ENCODE assay signal across 22 cellular contexts in the genomic region with DNA sequence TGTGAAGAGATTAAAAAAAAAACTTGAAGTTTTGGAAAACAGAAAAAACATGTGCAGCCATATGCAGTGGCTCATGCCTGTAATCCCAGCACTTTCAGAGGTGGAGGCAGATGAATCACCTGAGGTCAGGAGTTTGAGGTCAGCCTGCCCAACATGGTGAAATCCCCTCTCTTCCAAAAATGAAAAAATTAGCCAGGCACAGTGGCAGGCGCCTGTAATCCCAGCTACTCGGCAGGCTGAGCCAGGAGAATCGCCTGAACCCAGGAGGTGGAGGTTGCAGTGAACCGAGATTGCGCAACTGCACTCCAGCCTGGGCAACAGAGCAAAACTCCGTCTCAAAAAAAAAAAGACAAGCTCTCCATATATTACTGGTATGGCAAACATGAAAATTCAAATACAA. TPM values are rescaled to one million over a fixed set of nuclear protein-coding genes. Genes with fewer than 3 reads are reported as not detected.
DNase-seq lines count a peak whose midpoint lies in the region; ATAC-seq, FAIRE-seq and TF ChIP-seq lines count a peak whose summit lies in the region.
"Had no signal": no experiment of that assay in that cellular context is flagged by ENCODE, and none has a peak within 500 bp of the region (broad histone marks: within the 10 kb centered on the region; RNA-seq: fewer than 3 reads in every experiment).

No MANE protein-coding gene starts in this region.

- TF ChIP-seq EP300 in K562 (IDR thresholded peaks at IDR 0.05; ENCODE audit: low read length) = no peak

- H3K27ac ChIP-seq in K562 (ENCODE audit: extremely low read depth, low read depth, low read length) = no peak overlapping the region
- H3K27ac ChIP-seq in Peyer's patch = no peak overlapping the region
- H3K27ac ChIP-seq: suprapubic skin had no signal

- no peak overlapping the region for H2AFZ ChIP-seq in K562 (ENCODE audit: low read depth, low read length)

- H3K79me2 ChIP-seq in K562 (ENCODE audit: control insufficient read depth, insufficient read depth, low read length) = no peaks in the 10 kb centered on the region

- H3K36me3 Mint-ChIP-seq in activated CD8-positive, alpha-beta T cell treated with anti-CD3 and anti-CD28 coated beads for 36 hours (ENCODE audit: low read depth) = peaks cover 2% of the 10 kb centered on the region
- no peaks in the 10 kb centered on the region for H3K36me3 Mint-ChIP-seq in activated CD8-positive, alpha-beta T cell treated with anti-CD3 and anti-CD28 coated beads, Interleukin-2, amount 10 ng/mL, durations not matched to agents 7 days and 5 days (ENCODE audit: low read depth)

- H3K4me2 ChIP-seq in K562 (ENCODE audit: insufficient read depth, low read length) = no peak overlapping the region

- WGBS in K562 (ENCODE audit: insufficient coverage, low coverage, missing lambda C conversion rate) = 23% methylated on average over 6 of the region's 6 CpGs

- no peak for TF ChIP-seq POLR2A in K562 (conservative IDR thresholded peaks at IDR 0.05)
- no peak for TF ChIP-seq POLR2A in Peyer's patch (IDR thresholded peaks at IDR 0.05)

- H3K27me3 ChIP-seq in K562 (ENCODE audit: control insufficient read depth in 2 of 2, insufficient read depth in 2 of 2, low read length in 2 of 2) (no peaks in the 10 kb centered on the region), Peyer's patch (no peaks in the 10 kb centered on the region)
- H3K27me3 ChIP-seq: suprapubic skin had no signal

- DNase-seq in activated CD8-positive, alpha-beta T cell treated with anti-CD3 and anti-CD28 coated beads for 36 hours = peak; percentile 12
- no peak for DNase-seq in activated CD8-positive, alpha-beta T cell treated with anti-CD3 and anti-CD28 coated beads, Interleukin-2, amount 10 ng/mL, durations not matched to agents 7 days and 5 days
- DNase-seq in K562 (ENCODE audit: extremely low read depth in 1 of 4, low spot score in 3 of 4) = no peak
- peak; percentile 31 for DNase-seq in stimulated activated CD8-positive, alpha-beta memory T cell treated with anti-CD3 and anti-CD28 coated beads, Interleukin-4, amount 100 ng/mL, for 48 hours
- DNase-seq in Peyer's patch = no peak
- no peak for DNase-seq in effector CD8-positive, alpha-beta T cell (lab: John Stamatoyannopoulos, UW)
- DNase-seq: activated CD4-positive, alpha-beta T cell treated with anti-CD3 and anti-CD28 coated beads, Interleukin-2, amount 10 ng/mL, durations not matched to agents 24 days and 14 days; activated naive CD4-positive, alpha-beta T cell treated with anti-CD3 and anti-CD28 coated beads for 36 hours; activated T-cell treated with anti-CD3 and anti-CD28 coated beads for 4 hours; C1 segment of cervical spinal cord; cerebellar nuclear complex; effector memory CD4-positive, alpha-beta T cell; GDM1; head of caudate nucleus; NCI-H1436; NCI-H526 treated with DMSO at 0.1 percent for 48 hours had no signal

- peaks cover 2% of the 10 kb centered on the region for H3K4me1 Mint-ChIP-seq in activated CD8-positive, alpha-beta T cell treated with anti-CD3 and anti-CD28 coated beads for 36 hours (ENCODE audit: low read depth)
- H3K4me1 Mint-ChIP-seq in activated CD8-positive, alpha-beta T cell treated with anti-CD3 and anti-CD28 coated beads, Interleukin-2, amount 10 ng/mL, durations not matched to agents 7 days and 5 days (ENCODE audit: low read depth) = no peaks in the 10 kb centered on the region

- no peaks in the 10 kb centered on the region for H3K9me3 Mint-ChIP-seq in activated CD8-positive, alpha-beta T cell treated with anti-CD3 and anti-CD28 coated beads for 36 hours
- no peaks in the 10 kb centered on the region for H3K9me3 Mint-ChIP-seq in activated CD8-positive, alpha-beta T cell treated with anti-CD3 and anti-CD28 coated beads, Interleukin-2, amount 10 ng/mL, durations not matched to agents 7 days and 5 days (ENCODE audit: insufficient read depth)
- H3K9me3 Mint-ChIP-seq: activated CD4-positive, alpha-beta T cell treated with anti-CD3 and anti-CD28 coated beads, Interleukin-2, amount 10 ng/mL, durations not matched to agents 24 days and 14 days; activated naive CD4-positive, alpha-beta T cell treated with anti-CD3 and anti-CD28 coated beads for 36 hours had no signal

- no peak for TF ChIP-seq CTCF in activated CD8-positive, alpha-beta T cell treated with anti-CD3 and anti-CD28 coated beads for 36 hours (IDR thresholded peaks at IDR 0.05)
- no peak for TF ChIP-seq CTCF in K562 (IDR thresholded peaks at IDR 0.05 in 2 of 3, conservative IDR thresholded peaks at IDR 0.05 in 1 of 3; ENCODE audit: insufficient read depth in 2 of 3, low read depth in 1 of 3, low read length in 3 of 3)
- TF ChIP-seq CTCF in Peyer's patch (IDR thresholded peaks at IDR 0.05) = no peak

- FAIRE-seq in K562 (lab: Jason Lieb, UNC) = no peak
- FAIRE-seq: astrocyte, D721Med, GM19239, TTC549 had no signal

- intact Hi-C loops in activated CD8-positive, alpha-beta T cell treated with anti-CD3 and anti-CD28 coated beads for 36 hours (cut with micrococcal nuclease) = no loop called here
- intact Hi-C loops in K562 (cut with micrococcal nuclease) = no loop called here

- no TSS peak for BruUV-seq in K562 (replicated peaks; lab: Mats Ljungman, UMichigan)

- POLR2A ChIA-PET in activated CD8-positive, alpha-beta T cell treated with anti-CD3 and anti-CD28 coated beads for 36 hours (lab: Charles Lee) = interaction anchor here (0.6 to 0.8 kb wide), 2 partner anchors 33 to 124 kb away, joined by 3 read pairs; no protein-coding TSS in a partner anchor
- POLR2A ChIA-PET in activated CD8-positive, alpha-beta T cell treated with anti-CD3 and anti-CD28 coated beads, Interleukin-2, amount 10 ng/mL, durations not matched to agents 7 days and 5 days (lab: Charles Lee) = no interaction called here
- POLR2A ChIA-PET in K562 (lab: Yijun Ruan, JAX) = interaction anchor here (1.0 kb wide), 1 partner anchor 9 kb away, joined by 5 read pairs; the partner anchor contains the start of gene TMEM126B

- TF ChIP-seq RAD21 in K562 (CRISPR knock-in tag; conservative IDR thresholded peaks at IDR 0.05 in 1 of 2, IDR thresholded peaks at IDR 0.05 in 1 of 2) = no peak

- H3K4me3 Mint-ChIP-seq in activated CD8-positive, alpha-beta T cell treated with anti-CD3 and anti-CD28 coated beads for 36 hours = no peak overlapping the region
- H3K4me3 Mint-ChIP-seq in activated CD8-positive, alpha-beta T cell treated with anti-CD3 and anti-CD28 coated beads, Interleukin-2, amount 10 ng/mL, durations not matched to agents 7 days and 5 days = no peak overlapping the region
- H3K4me3 Mint-ChIP-seq: activated CD4-positive, alpha-beta T cell treated with anti-CD3 and anti-CD28 coated beads, Interleukin-2, amount 10 ng/mL, durations not matched to agents 24 days and 14 days; activated naive CD4-positive, alpha-beta T cell treated with anti-CD3 and anti-CD28 coated beads for 36 hours had no signal

- H3K27me3 Mint-ChIP-seq in activated CD8-positive, alpha-beta T cell treated with anti-CD3 and anti-CD28 coated beads for 36 hours = no peaks in the 10 kb centered on the region
- H3K27me3 Mint-ChIP-seq in activated CD8-positive, alpha-beta T cell treated with anti-CD3 and anti-CD28 coated beads, Interleukin-2, amount 10 ng/mL, durations not matched to agents 7 days and 5 days (ENCODE audit: low read depth) = no peaks in the 10 kb centered on the region

- H3K4me1 ChIP-seq in K562 (replicated peaks in 1 of 2; ENCODE audit: control insufficient read depth in 2 of 2, insufficient read depth in 2 of 2, low read length in 2 of 2) (no peaks in the 10 kb centered on the region), Peyer's patch (no peaks in the 10 kb centered on the region)
- H3K4me1 ChIP-seq: suprapubic skin had no signal

- CTCF ChIA-PET in activated CD8-positive, alpha-beta T cell treated with anti-CD3 and anti-CD28 coated beads for 36 hours (lab: Charles Lee) = interaction anchor here (0.6 kb wide), 1 partner anchor 900 kb away, joined by 3 read pairs; no protein-coding TSS in a partner anchor
- CTCF ChIA-PET in activated CD8-positive, alpha-beta T cell treated with anti-CD3 and anti-CD28 coated beads, Interleukin-2, amount 10 ng/mL, durations not matched to agents 7 days and 5 days (lab: Charles Lee) = no interaction called here
- CTCF ChIA-PET in K562 (lab: Yijun Ruan, JAX; ENCODE audit: low intra/inter-chr PET ratio) = no interaction called here

- in situ Hi-C loops in K562 (cut with MboI) = no loop called here

- H3K36me3 ChIP-seq in K562 (ENCODE audit: control insufficient read depth, insufficient read depth, low read length) = no peaks in the 10 kb centered on the region
- H3K36me3 ChIP-seq in Peyer's patch = no peaks in the 10 kb centered on the region
- H3K36me3 ChIP-seq: suprapubic skin had no signal

- no peaks in the 10 kb centered on the region for H3K9me1 ChIP-seq in K562 (ENCODE audit: control insufficient read depth, insufficient read depth, low read length)

- H3K4me3 ChIP-seq in K562 = no peak overlapping the region
- H3K4me3 ChIP-seq in Peyer's patch = no peak overlapping the region
- H3K4me3 ChIP-seq: suprapubic skin had no signal

- H3K9ac ChIP-seq in K562 (ENCODE audit: insufficient read depth in 1 of 2, low read depth in 2 of 2, low read length in 2 of 2) = no peak overlapping the region

- no peak overlapping the region for H3K27ac Mint-ChIP-seq in activated CD8-positive, alpha-beta T cell treated with anti-CD3 and anti-CD28 coated beads for 36 hours
- no peak overlapping the region for H3K27ac Mint-ChIP-seq in activated CD8-positive, alpha-beta T cell treated with anti-CD3 and anti-CD28 coated beads, Interleukin-2, amount 10 ng/mL, durations not matched to agents 7 days and 5 days
- H3K27ac Mint-ChIP-seq: activated CD4-positive, alpha-beta T cell treated with anti-CD3 and anti-CD28 coated beads, Interleukin-2, amount 10 ng/mL, durations not matched to agents 24 days and 14 days; activated naive CD4-positive, alpha-beta T cell treated with anti-CD3 and anti-CD28 coated beads for 36 hours had no signal

- H4K20me1 ChIP-seq in K562 (replicated peaks; ENCODE audit: control insufficient read depth, insufficient read depth, low read length) = no peaks in the 10 kb centered on the region

- no peaks in the 10 kb centered on the region for H3K9me3 ChIP-seq in K562 (replicated peaks; ENCODE audit: control insufficient read depth, insufficient read depth, low read depth, low read length)
- H3K9me3 ChIP-seq in Peyer's patch = no peaks in the 10 kb centered on the region
- H3K9me3 ChIP-seq: suprapubic skin had no signal

- no peak for ATAC-seq in activated CD8-positive, alpha-beta T cell treated with anti-CD3 and anti-CD28 coated beads for 36 hours
- ATAC-seq in activated CD8-positive, alpha-beta T cell treated with anti-CD3 and anti-CD28 coated beads, Interleukin-2, amount 10 ng/mL, durations not matched to agents 7 days and 5 days = no peak
- ATAC-seq in K562 = no peak
- ATAC-seq: Right ventricle myocardium inferior had no signal

RNA-seq across cellular contexts. Expression of gene DLG2, which starts 7.6 kb away (rescaled TPM):
- 1 to 10 TPM; 2.2 to 2.6 TPM for total RNA-seq in activated CD8-positive, alpha-beta T cell treated with anti-CD3 and anti-CD28 coated beads for 36 hours
- 1 to 10 TPM; 1.3 to 1.6 TPM for total RNA-seq in activated CD8-positive, alpha-beta T cell treated with anti-CD3 and anti-CD28 coated beads, Interleukin-2, amount 10 ng/mL, durations not matched to agents 7 days and 5 days
- 4.0 and 6.3 TPM in 2 replicates for total RNA-seq in K562 (2011; cell fraction: chromatin; rRNA removed; ENCODE audit: low replicate concordance)
- total RNA-seq in K562 (2011; cell fraction: nucleolus; rRNA removed) = 1.8 and 2.3 TPM in 2 replicates
- 3.0 and 4.0 TPM in 2 replicates for total RNA-seq in K562 (2011; cell fraction: nucleoplasm; rRNA removed)
- total RNA-seq in K562 (2014; rRNA removed) (0.73 and 0.95 TPM in 2 replicates), K562 (2014; rRNA removed; fragmentation: Illumina TruSeq; extraction: Trizol) (1.1 and 1.6 TPM in 2 replicates), K562 (2015; rRNA removed; fragmentation: Illumina TruSeq; extraction: Trizol) (0.79 and 1.5 TPM in 2 replicates), K562 (2021) (1.2 and 1.6 TPM in 2 replicates), Peyer's patch (1 to 10 TPM in 3 of 4 donors, under 1 TPM in 1; 0.18 to 8.3 (median 2.5) TPM)
- polyA plus RNA-seq in K562 (2011; rRNA removed) (1.2 and 1.5 TPM in 2 replicates), K562 (2014; fragmentation: Illumina TruSeq; extraction: Trizol) (0.77 and 1.2 TPM in 2 replicates), K562 (2014; fragmentation: Nextera tagmentation; extraction: Ambion mirVana) (under 1 TPM; 0.68 to 0.77 TPM), K562 (2014; rRNA removed) (0.52 and 0.81 TPM in 2 replicates)
- 0.10 and 0.60 TPM in 2 replicates for polyA plus RNA-seq in K562 (2011; cell fraction: cytosol; rRNA removed)
- polyA plus RNA-seq in K562 (2011; cell fraction: nucleus; rRNA removed) = 1.3 and 2.1 TPM in 2 replicates
- polyA plus RNA-seq in K562 (2012) = 0.32 and 0.68 TPM in 2 replicates
- polyA minus RNA-seq in K562 (2011; rRNA and poly(A)+ RNA removed) = 2.3 and 3.2 TPM in 2 replicates
- 1.0 TPM in 1 of 2 replicates, not detected in the other for polyA minus RNA-seq in K562 (2011; cell fraction: cytosol; rRNA and poly(A)+ RNA removed)
- 2.6 and 5.4 TPM in 2 replicates for polyA minus RNA-seq in K562 (2011; cell fraction: nucleus; rRNA and poly(A)+ RNA removed)

RNA-seq across cellular contexts. Expression of gene TMEM126B, which starts 8.9 kb away (rescaled TPM):
- 10 to 100 TPM; 51.6 to 61.2 TPM for total RNA-seq in activated CD8-positive, alpha-beta T cell treated with anti-CD3 and anti-CD28 coated beads for 36 hours
- 10 to 100 TPM; 51.4 to 57.8 TPM for total RNA-seq in activated CD8-positive, alpha-beta T cell treated with anti-CD3 and anti-CD28 coated beads, Interleukin-2, amount 10 ng/mL, durations not matched to agents 7 days and 5 days
- 35.6 and 83.1 TPM in 2 replicates for total RNA-seq in K562 (2011; cell fraction: chromatin; rRNA removed; ENCODE audit: low replicate concordance)
- 17.2 and 25.5 TPM in 2 replicates for total RNA-seq in K562 (2011; cell fraction: nucleolus; rRNA removed)
- 41.1 and 65.7 TPM in 2 replicates for total RNA-seq in K562 (2011; cell fraction: nucleoplasm; rRNA removed)
- total RNA-seq in K562 (2014; rRNA removed) (85.5 and 88.0 TPM in 2 replicates), K562 (2014; rRNA removed; fragmentation: Illumina TruSeq; extraction: Trizol) (165 and 177 TPM in 2 replicates), K562 (2015; rRNA removed; fragmentation: Illumina TruSeq; extraction: Trizol) (161 and 163 TPM in 2 replicates), K562 (2021) (86.4 and 95.7 TPM in 2 replicates), Peyer's patch (10 to 100 TPM; 26.9 to 52.8 (median 39.9) TPM)
- polyA plus RNA-seq in K562 (2011; rRNA removed) (120 and 178 TPM in 2 replicates), K562 (2014; fragmentation: Illumina TruSeq; extraction: Trizol) (130 and 143 TPM in 2 replicates), K562 (2014; fragmentation: Nextera tagmentation; extraction: Ambion mirVana) (100 to 1,000 TPM; 209 to 226 TPM), K562 (2014; rRNA removed) (161 and 164 TPM in 2 replicates)
- 37.4 and 99.8 TPM in 2 replicates for polyA plus RNA-seq in K562 (2011; cell fraction: cytosol; rRNA removed)
- polyA plus RNA-seq in K562 (2011; cell fraction: nucleus; rRNA removed) = 42.6 and 66.6 TPM in 2 replicates
- 97.5 and 121 TPM in 2 replicates for polyA plus RNA-seq in K562 (2012)
- polyA minus RNA-seq in K562 (2011; rRNA and poly(A)+ RNA removed) = 48.3 and 53.2 TPM in 2 replicates
- polyA minus RNA-seq in K562 (2011; cell fraction: cytosol; rRNA and poly(A)+ RNA removed) = 13.2 and 20.3 TPM in 2 replicates
- polyA minus RNA-seq in K562 (2011; cell fraction: nucleus; rRNA and poly(A)+ RNA removed) = 13.7 and 18.7 TPM in 2 replicates

RNA-seq across cellular contexts. Expression of gene TMEM126A, which starts 28.3 kb away (rescaled TPM):
- 10 to 100 TPM; 47.3 to 48.9 TPM for total RNA-seq in activated CD8-positive, alpha-beta T cell treated with anti-CD3 and anti-CD28 coated beads for 36 hours
- total RNA-seq in activated CD8-positive, alpha-beta T cell treated with anti-CD3 and anti-CD28 coated beads, Interleukin-2, amount 10 ng/mL, durations not matched to agents 7 days and 5 days = 10 to 100 TPM; 33.7 to 39.8 TPM
- total RNA-seq in K562 (2011; cell fraction: chromatin; rRNA removed; ENCODE audit: low replicate concordance) = 5.5 and 12.2 TPM in 2 replicates
- 6.0 and 7.2 TPM in 2 replicates for total RNA-seq in K562 (2011; cell fraction: nucleolus; rRNA removed)
- total RNA-seq in K562 (2011; cell fraction: nucleoplasm; rRNA removed) = 15.5 and 15.6 TPM in 2 replicates
- total RNA-seq in K562 (2014; rRNA removed) (19.3 and 22.9 TPM in 2 replicates), K562 (2014; rRNA removed; fragmentation: Illumina TruSeq; extraction: Trizol) (67.5 and 69.3 TPM in 2 replicates), K562 (2015; rRNA removed; fragmentation: Illumina TruSeq; extraction: Trizol) (52.0 and 56.3 TPM in 2 replicates), K562 (2021) (37.3 and 41.5 TPM in 2 replicates), Peyer's patch (10 to 100 TPM in 3 of 4 donors, not detected in 1; 10.3 to 21.7 (median 13.8) TPM)
- polyA plus RNA-seq in K562 (2011; rRNA removed) (72.2 and 105 TPM in 2 replicates), K562 (2014; fragmentation: Illumina TruSeq; extraction: Trizol) (45.1 and 48.1 TPM in 2 replicates), K562 (2014; fragmentation: Nextera tagmentation; extraction: Ambion mirVana) (100 to 1,000 TPM; 148 to 154 TPM), K562 (2014; rRNA removed) (44.3 and 56.9 TPM in 2 replicates)
- 28.7 and 48.2 TPM in 2 replicates for polyA plus RNA-seq in K562 (2011; cell fraction: cytosol; rRNA removed)
- 7.1 and 19.5 TPM in 2 replicates for polyA plus RNA-seq in K562 (2011; cell fraction: nucleus; rRNA removed)
- polyA plus RNA-seq in K562 (2012) = 46.1 and 62.4 TPM in 2 replicates
- polyA minus RNA-seq in K562 (2011; rRNA and poly(A)+ RNA removed) = 38.1 and 45.4 TPM in 2 replicates
- polyA minus RNA-seq in K562 (2011; cell fraction: cytosol; rRNA and poly(A)+ RNA removed) = 5.9 and 8.6 TPM in 2 replicates
- 2.2 and 7.0 TPM in 2 replicates for polyA minus RNA-seq in K562 (2011; cell fraction: nucleus; rRNA and poly(A)+ RNA removed)

RNA-seq across cellular contexts. Expression of gene CREBZF, which starts 45.4 kb away (rescaled TPM):
- 10 to 100 TPM; 44.8 to 46.5 TPM for total RNA-seq in activated CD8-positive, alpha-beta T cell treated with anti-CD3 and anti-CD28 coated beads for 36 hours
- 10 to 100 TPM; 51.4 to 54.8 TPM for total RNA-seq in activated CD8-positive, alpha-beta T cell treated with anti-CD3 and anti-CD28 coated beads, Interleukin-2, amount 10 ng/mL, durations not matched to agents 7 days and 5 days
- total RNA-seq in K562 (2011; cell fraction: chromatin; rRNA removed; ENCODE audit: low replicate concordance) = 77.0 and 165 TPM in 2 replicates
- 74.5 and 77.4 TPM in 2 replicates for total RNA-seq in K562 (2011; cell fraction: nucleolus; rRNA removed)
- 148 and 256 TPM in 2 replicates for total RNA-seq in K562 (2011; cell fraction: nucleoplasm; rRNA removed)
- total RNA-seq in K562 (2014; rRNA removed) = 50.2 and 62.1 TPM in 2 replicates
- 38.1 and 38.9 TPM in 2 replicates for total RNA-seq in K562 (2014; rRNA removed; fragmentation: Illumina TruSeq; extraction: Trizol)
- 44.8 TPM in 2 replicates for total RNA-seq in K562 (2015; rRNA removed; fragmentation: Illumina TruSeq; extraction: Trizol)
- 40.5 and 41.0 TPM in 2 replicates for total RNA-seq in K562 (2021)
- polyA plus RNA-seq in K562 (2011; rRNA removed) = 56.7 and 61.0 TPM in 2 replicates
- polyA plus RNA-seq in K562 (2011; cell fraction: cytosol; rRNA removed) = 22.5 and 29.0 TPM in 2 replicates
- polyA plus RNA-seq in K562 (2011; cell fraction: nucleus; rRNA removed) = 249 and 283 TPM in 2 replicates
- 28.9 and 50.3 TPM in 2 replicates for polyA plus RNA-seq in K562 (2012)
- polyA plus RNA-seq in K562 (2014; fragmentation: Illumina TruSeq; extraction: Trizol) = 29.4 and 33.8 TPM in 2 replicates
- polyA plus RNA-seq in K562 (2014; fragmentation: Nextera tagmentation; extraction: Ambion mirVana) = 1 to 10 TPM; 7.2 to 7.4 TPM
- polyA plus RNA-seq in K562 (2014; rRNA removed) = 69.2 and 70.2 TPM in 2 replicates
- 45.6 and 57.0 TPM in 2 replicates for polyA minus RNA-seq in K562 (2011; rRNA and poly(A)+ RNA removed)
- 13.9 and 15.1 TPM in 2 replicates for polyA minus RNA-seq in K562 (2011; cell fraction: cytosol; rRNA and poly(A)+ RNA removed)
- 101 and 128 TPM in 2 replicates for polyA minus RNA-seq in K562 (2011; cell fraction: nucleus; rRNA and poly(A)+ RNA removed)
- total RNA-seq in Peyer's patch = 100 to 1,000 TPM in 1 of 4 donors, 10 to 100 TPM in 3; 63.2 to 162 (median 90.5) TPM

Comparison
In these comparisons a context has a peak if more than half of its experiments do, and no peak if none do; other contexts are left out.
1. DNase-seq: peak in activated CD8-positive, alpha-beta T cell treated with anti-CD3 and anti-CD28 coated beads for 36 hours (single experiment) and stimulated activated CD8-positive, alpha-beta memory T cell treated with anti-CD3 and anti-CD28 coated beads, Interleukin-4, amount 100 ng/mL, for 48 hours (single experiment); none in activated CD8-positive, alpha-beta T cell treated with anti-CD3 and anti-CD28 coated beads, Interleukin-2, amount 10 ng/mL, durations not matched to agents 7 days and 5 days (single experiment), K562 (0 of 4), Peyer's patch (0 of 3) and effector CD8-positive, alpha-beta T cell (single experiment).